In the genomic region with DNA sequence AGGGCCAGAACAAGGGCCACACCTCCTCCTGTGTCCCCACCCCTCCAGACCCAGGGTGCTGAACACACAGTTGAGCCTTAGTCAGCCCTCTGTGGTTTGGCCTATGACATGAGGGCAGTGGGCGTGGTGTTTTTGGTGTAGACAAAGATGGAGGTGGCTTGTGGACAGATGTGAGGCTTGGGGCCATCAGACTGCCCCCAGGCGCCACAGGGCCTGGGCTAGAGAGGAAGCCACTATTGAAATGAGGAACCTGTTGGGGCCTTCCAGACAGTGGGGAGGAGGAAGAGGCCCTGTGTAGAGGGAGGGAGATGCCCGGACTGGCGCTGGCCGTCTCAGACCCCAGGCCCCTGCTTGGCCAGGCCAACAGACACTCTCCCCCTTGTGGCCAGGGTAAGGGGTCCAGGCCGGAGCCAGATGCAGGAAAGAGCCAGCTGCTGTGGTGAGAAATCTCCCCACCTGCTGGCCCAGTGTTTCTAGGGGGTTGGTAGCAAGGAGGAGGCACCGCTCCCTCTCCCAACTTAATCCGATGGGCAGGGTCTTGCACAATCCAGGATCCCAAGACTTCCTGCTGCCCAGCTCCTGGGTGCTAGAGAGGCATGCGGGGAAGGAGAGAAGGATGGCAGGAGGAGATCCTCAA, we compare ENCODE assay signal across 8 cellular contexts. TPM values are rescaled to one million over a fixed set of nuclear protein-coding genes. Genes with fewer than 3 reads are reported as not detected.
DNase-seq lines count a peak whose midpoint lies in the region; ATAC-seq lines count a peak whose summit lies in the region.

No MANE protein-coding gene starts in this region.

- H3K4me1 Mint-ChIP-seq in T-cell: peaks cover 7 to 20% (median 17%) of the 10 kb centered on the region in 3 donors

- ATAC-seq in GM18502 (IDR thresholded peaks at IDR 0.05; ENCODE audit: poor library complexity, unreplicated experiment) (peak; percentile 72), HG02973 (IDR thresholded peaks at IDR 0.05; ENCODE audit: unreplicated experiment) (peak; percentile 81), T-cell (replicated peaks in 1 of 4) (peak in 2 of 4 experiments; percentile 27 to 35), Right ventricle myocardium superior (ENCODE audit: poor library complexity) (peak; percentile 71), sciatic nerve (peak; percentile 83), GM21717 (IDR thresholded peaks at IDR 0.05; ENCODE audit: unreplicated experiment) (no peak)

- H3K27me3 Mint-ChIP-seq in T-cell: no peaks in the 10 kb centered on the region

- no peak overlapping the region for H3K4me3 Mint-ChIP-seq in T-cell

- H3K27ac Mint-ChIP-seq in T-cell: no peak overlapping the region

- peaks cover 0 to 6% (median 0%) of the 10 kb centered on the region in 3 donors for H3K9me3 Mint-ChIP-seq in T-cell

- DNase-seq in T-cell (peak in 20 of 34 experiments; percentile 5 to 64 (median 20)), Right ventricle myocardium superior (peak; percentile 82), sciatic nerve (ENCODE audit: low spot score) (peak; percentile 74), NCI-H2171 treated with DMSO at 0.1 percent for 48 hours (lab: John Stamatoyannopoulos, UW) (no peak)
- DNase-seq in stimulated activated naive CD4-positive, alpha-beta T cell treated with Interleukin-2 at 50 U/mL for 16 hours (lab: John Stamatoyannopoulos, UW): no peak

- no peaks in the 10 kb centered on the region for H3K36me3 Mint-ChIP-seq in T-cell

- POLR2A ChIA-PET in T-cell (lab: Charles Lee): interaction anchor here in 1 of 2 donors (0.6 kb wide), 1 partner anchor 65 kb away, joined by 3 read pairs; no protein-coding TSS in a partner anchor

- CTCF ChIA-PET in T-cell (lab: Charles Lee): no interaction called here

- intact Hi-C loops in Right ventricle myocardium superior (cut with DNase I) (no loop called here), sciatic nerve (cut with DNase I) (no loop called here)

RNA-seq across cellular contexts. Expression of gene SMAD7, which starts 53.8 kb away (rescaled TPM):
- total RNA-seq in T-cell (100 to 1,000 TPM in 1 of 5 donors, 10 to 100 TPM in 4; 28.5 to 138 (median 57.7) TPM), Right ventricle myocardium superior (14.0 TPM), sciatic nerve (44.0 TPM)

Comparison
In these comparisons a context has a peak if more than half of its experiments do, and no peak if none do; other contexts are left out.
1. DNase-seq: peak in T-cell (20 of 34), Right ventricle myocardium superior (single experiment) and sciatic nerve (single experiment); none in stimulated activated naive CD4-positive, alpha-beta T cell treated with Interleukin-2 at 50 U/mL for 16 hours (single experiment) and NCI-H2171 treated with DMSO at 0.1 percent for 48 hours (single experiment).